In genomic region chr5:90529234-90529938, GRCh38 we compare ENCODE assay signal across 1 cellular context.
A peak's percentile ranks its signal among the peaks of the same experiment; 100 is the strongest.
TF ChIP-seq lines count a peak whose summit lies in the region.

LYSMD3 (minus strand) TSS chr5:90529584; CDS start chr5:90525289, 4,295 bp downstream.

TF ChIP-seq in HepG2, 621 proteins besides CTCF, POLR2A, EP300 and RAD21 (continued from another document and continues in another):
- TF ChIP-seq AFF4 (CRISPR knock-in tag; IDR thresholded peaks at IDR 0.05): no peak
- TF ChIP-seq MEIS2 (CRISPR knock-in tag; IDR thresholded peaks at IDR 0.05): no peak; the same call in 1 of the 2 replicates
- no peak for TF ChIP-seq ZNF614 (CRISPR knock-in tag; IDR thresholded peaks at IDR 0.05; ENCODE audit: borderline replicate concordance)
- 0 out of 2 replicates have a peak, but pooled peaks have one; percentile 66 for TF ChIP-seq ARID2 (CRISPR knock-in tag; IDR thresholded peaks at IDR 0.05; ENCODE audit: borderline replicate concordance)
- peak; percentile 65 for TF ChIP-seq FOXA3 (CRISPR knock-in tag; IDR thresholded peaks at IDR 0.05)
- no peak for TF ChIP-seq ZNF460 (CRISPR knock-in tag; IDR thresholded peaks at IDR 0.05; ENCODE audit: borderline replicate concordance)
- TF ChIP-seq ZNF234 (CRISPR knock-in tag; conservative IDR thresholded peaks at IDR 0.05): no peak
- TF ChIP-seq, protein P1, sequence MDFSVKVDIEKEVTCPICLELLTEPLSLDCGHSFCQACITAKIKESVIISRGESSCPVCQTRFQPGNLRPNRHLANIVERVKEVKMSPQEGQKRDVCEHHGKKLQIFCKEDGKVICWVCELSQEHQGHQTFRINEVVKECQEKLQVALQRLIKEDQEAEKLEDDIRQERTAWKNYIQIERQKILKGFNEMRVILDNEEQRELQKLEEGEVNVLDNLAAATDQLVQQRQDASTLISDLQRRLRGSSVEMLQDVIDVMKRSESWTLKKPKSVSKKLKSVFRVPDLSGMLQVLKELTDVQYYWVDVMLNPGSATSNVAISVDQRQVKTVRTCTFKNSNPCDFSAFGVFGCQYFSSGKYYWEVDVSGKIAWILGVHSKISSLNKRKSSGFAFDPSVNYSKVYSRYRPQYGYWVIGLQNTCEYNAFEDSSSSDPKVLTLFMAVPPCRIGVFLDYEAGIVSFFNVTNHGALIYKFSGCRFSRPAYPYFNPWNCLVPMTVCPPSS (IDR thresholded peaks at IDR 0.05): no peak
- TF ChIP-seq ZBTB43 (CRISPR knock-in tag; conservative IDR thresholded peaks at IDR 0.05): no peak
- TF ChIP-seq, protein P2, sequence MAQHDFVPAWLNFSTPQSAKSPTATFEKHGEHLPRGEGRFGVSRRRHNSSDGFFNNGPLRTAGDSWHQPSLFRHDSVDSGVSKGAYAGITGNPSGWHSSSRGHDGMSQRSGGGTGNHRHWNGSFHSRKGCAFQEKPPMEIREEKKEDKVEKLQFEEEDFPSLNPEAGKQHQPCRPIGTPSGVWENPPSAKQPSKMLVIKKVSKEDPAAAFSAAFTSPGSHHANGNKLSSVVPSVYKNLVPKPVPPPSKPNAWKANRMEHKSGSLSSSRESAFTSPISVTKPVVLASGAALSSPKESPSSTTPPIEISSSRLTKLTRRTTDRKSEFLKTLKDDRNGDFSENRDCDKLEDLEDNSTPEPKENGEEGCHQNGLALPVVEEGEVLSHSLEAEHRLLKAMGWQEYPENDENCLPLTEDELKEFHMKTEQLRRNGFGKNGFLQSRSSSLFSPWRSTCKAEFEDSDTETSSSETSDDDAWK (CRISPR knock-in tag; IDR thresholded peaks at IDR 0.05): no peak
- TF ChIP-seq, protein P3, sequence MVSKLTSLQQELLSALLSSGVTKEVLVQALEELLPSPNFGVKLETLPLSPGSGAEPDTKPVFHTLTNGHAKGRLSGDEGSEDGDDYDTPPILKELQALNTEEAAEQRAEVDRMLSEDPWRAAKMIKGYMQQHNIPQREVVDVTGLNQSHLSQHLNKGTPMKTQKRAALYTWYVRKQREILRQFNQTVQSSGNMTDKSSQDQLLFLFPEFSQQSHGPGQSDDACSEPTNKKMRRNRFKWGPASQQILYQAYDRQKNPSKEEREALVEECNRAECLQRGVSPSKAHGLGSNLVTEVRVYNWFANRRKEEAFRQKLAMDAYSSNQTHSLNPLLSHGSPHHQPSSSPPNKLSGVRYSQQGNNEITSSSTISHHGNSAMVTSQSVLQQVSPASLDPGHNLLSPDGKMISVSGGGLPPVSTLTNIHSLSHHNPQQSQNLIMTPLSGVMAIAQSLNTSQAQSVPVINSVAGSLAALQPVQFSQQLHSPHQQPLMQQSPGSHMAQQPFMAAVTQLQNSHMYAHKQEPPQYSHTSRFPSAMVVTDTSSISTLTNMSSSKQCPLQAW (CRISPR knock-in tag; IDR thresholded peaks at IDR 0.05): peak; percentile 74
- TF ChIP-seq, protein P4, sequence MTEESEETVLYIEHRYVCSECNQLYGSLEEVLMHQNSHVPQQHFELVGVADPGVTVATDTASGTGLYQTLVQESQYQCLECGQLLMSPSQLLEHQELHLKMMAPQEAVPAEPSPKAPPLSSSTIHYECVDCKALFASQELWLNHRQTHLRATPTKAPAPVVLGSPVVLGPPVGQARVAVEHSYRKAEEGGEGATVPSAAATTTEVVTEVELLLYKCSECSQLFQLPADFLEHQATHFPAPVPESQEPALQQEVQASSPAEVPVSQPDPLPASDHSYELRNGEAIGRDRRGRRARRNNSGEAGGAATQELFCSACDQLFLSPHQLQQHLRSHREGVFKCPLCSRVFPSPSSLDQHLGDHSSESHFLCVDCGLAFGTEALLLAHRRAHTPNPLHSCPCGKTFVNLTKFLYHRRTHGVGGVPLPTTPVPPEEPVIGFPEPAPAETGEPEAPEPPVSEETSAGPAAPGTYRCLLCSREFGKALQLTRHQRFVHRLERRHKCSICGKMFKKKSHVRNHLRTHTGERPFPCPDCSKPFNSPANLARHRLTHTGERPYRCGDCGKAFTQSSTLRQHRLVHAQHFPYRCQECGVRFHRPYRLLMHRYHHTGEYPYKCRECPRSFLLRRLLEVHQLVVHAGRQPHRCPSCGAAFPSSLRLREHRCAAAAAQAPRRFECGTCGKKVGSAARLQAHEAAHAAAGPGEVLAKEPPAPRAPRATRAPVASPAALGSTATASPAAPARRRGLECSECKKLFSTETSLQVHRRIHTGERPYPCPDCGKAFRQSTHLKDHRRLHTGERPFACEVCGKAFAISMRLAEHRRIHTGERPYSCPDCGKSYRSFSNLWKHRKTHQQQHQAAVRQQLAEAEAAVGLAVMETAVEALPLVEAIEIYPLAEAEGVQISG (CRISPR knock-in tag; IDR thresholded peaks at IDR 0.05): peak; percentile 50
- TF ChIP-seq ZSCAN29 (CRISPR knock-in tag; conservative IDR thresholded peaks at IDR 0.05): peak; percentile 82
- TF ChIP-seq IKZF4 (CRISPR knock-in tag; IDR thresholded peaks at IDR 0.05; ENCODE audit: borderline replicate concordance, low read depth, not compliant biosample characterization): peak; percentile 43
- TF ChIP-seq RBM22 (optimal IDR thresholded peaks at IDR 0.05; ENCODE audit: low read length): no peak
- TF ChIP-seq ZNF274 (CRISPR knock-in tag; IDR thresholded peaks at IDR 0.05): no peak
- TF ChIP-seq ZNF740 (CRISPR knock-in tag; IDR thresholded peaks at IDR 0.05): no peak
- peak; percentile 82 for TF ChIP-seq ZBTB2 (CRISPR knock-in tag; IDR thresholded peaks at IDR 0.05; ENCODE audit: low read depth)
- peak; percentile 89 for TF ChIP-seq SP4 (CRISPR knock-in tag; IDR thresholded peaks at IDR 0.05)
- TF ChIP-seq ZBTB38 (CRISPR knock-in tag; IDR thresholded peaks at IDR 0.05): peak; percentile 51
- TF ChIP-seq MIER2 (CRISPR knock-in tag; IDR thresholded peaks at IDR 0.05): no peak
- TF ChIP-seq WIZ (CRISPR knock-in tag; IDR thresholded peaks at IDR 0.05): peak; percentile 81; the same call in 1 of the 2 replicates
- peak; percentile 58; the same call in 1 of the 2 replicates for TF ChIP-seq AKAP8 (CRISPR knock-in tag; IDR thresholded peaks at IDR 0.05)
- no peak for TF ChIP-seq NR2F1 (CRISPR knock-in tag; IDR thresholded peaks at IDR 0.05)
- peak; percentile 95 for TF ChIP-seq ZFX (CRISPR knock-in tag; IDR thresholded peaks at IDR 0.05; ENCODE audit: low read depth)
- TF ChIP-seq MEIS1 (CRISPR knock-in tag; IDR thresholded peaks at IDR 0.05; ENCODE audit: borderline replicate concordance): peak; percentile 95
- TF ChIP-seq SUZ12 (IDR thresholded peaks at IDR 0.05; ENCODE audit: low read depth, low read length): no peak
- TF ChIP-seq ZNF547 (CRISPR knock-in tag; IDR thresholded peaks at IDR 0.05): no peak
- TF ChIP-seq, protein P5, sequence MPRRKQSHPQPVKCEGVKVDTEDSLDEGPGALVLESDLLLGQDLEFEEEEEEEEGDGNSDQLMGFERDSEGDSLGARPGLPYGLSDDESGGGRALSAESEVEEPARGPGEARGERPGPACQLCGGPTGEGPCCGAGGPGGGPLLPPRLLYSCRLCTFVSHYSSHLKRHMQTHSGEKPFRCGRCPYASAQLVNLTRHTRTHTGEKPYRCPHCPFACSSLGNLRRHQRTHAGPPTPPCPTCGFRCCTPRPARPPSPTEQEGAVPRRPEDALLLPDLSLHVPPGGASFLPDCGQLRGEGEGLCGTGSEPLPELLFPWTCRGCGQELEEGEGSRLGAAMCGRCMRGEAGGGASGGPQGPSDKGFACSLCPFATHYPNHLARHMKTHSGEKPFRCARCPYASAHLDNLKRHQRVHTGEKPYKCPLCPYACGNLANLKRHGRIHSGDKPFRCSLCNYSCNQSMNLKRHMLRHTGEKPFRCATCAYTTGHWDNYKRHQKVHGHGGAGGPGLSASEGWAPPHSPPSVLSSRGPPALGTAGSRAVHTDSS (CRISPR knock-in tag; conservative IDR thresholded peaks at IDR 0.05): no peak
- TF ChIP-seq, protein P6, sequence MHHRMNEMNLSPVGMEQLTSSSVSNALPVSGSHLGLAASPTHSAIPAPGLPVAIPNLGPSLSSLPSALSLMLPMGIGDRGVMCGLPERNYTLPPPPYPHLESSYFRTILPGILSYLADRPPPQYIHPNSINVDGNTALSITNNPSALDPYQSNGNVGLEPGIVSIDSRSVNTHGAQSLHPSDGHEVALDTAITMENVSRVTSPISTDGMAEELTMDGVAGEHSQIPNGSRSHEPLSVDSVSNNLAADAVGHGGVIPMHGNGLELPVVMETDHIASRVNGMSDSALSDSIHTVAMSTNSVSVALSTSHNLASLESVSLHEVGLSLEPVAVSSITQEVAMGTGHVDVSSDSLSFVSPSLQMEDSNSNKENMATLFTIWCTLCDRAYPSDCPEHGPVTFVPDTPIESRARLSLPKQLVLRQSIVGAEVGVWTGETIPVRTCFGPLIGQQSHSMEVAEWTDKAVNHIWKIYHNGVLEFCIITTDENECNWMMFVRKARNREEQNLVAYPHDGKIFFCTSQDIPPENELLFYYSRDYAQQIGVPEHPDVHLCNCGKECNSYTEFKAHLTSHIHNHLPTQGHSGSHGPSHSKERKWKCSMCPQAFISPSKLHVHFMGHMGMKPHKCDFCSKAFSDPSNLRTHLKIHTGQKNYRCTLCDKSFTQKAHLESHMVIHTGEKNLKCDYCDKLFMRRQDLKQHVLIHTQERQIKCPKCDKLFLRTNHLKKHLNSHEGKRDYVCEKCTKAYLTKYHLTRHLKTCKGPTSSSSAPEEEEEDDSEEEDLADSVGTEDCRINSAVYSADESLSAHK (CRISPR knock-in tag; IDR thresholded peaks at IDR 0.05; ENCODE audit: borderline replicate concordance): no peak
- TF ChIP-seq SRY (CRISPR knock-in tag; IDR thresholded peaks at IDR 0.05): no peak
- TF ChIP-seq, protein P7, sequence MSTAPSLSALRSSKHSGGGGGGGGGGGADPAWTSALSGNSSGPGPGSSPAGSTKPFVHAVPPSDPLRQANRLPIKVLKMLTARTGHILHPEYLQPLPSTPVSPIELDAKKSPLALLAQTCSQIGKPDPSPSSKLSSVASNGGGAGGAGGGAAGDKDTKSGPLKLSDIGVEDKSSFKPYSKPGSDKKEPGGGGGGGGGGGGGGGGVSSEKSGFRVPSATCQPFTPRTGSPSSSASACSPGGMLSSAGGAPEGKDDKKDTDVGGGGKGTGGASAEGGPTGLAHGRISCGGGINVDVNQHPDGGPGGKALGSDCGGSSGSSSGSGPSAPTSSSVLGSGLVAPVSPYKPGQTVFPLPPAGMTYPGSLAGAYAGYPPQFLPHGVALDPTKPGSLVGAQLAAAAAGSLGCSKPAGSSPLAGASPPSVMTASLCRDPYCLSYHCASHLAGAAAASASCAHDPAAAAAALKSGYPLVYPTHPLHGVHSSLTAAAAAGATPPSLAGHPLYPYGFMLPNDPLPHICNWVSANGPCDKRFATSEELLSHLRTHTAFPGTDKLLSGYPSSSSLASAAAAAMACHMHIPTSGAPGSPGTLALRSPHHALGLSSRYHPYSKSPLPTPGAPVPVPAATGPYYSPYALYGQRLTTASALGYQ (CRISPR knock-in tag; IDR thresholded peaks at IDR 0.05): no peak
- TF ChIP-seq RAD51 (IDR thresholded peaks at IDR 0.05; ENCODE audit: borderline replicate concordance): no peak
- TF ChIP-seq TOE1 (CRISPR knock-in tag; IDR thresholded peaks at IDR 0.05): no peak
- TF ChIP-seq RARG (CRISPR knock-in tag; IDR thresholded peaks at IDR 0.05; ENCODE audit: low read depth): peak; percentile 85; the same call in 1 of the 2 replicates
- TF ChIP-seq AHR (CRISPR knock-in tag; IDR thresholded peaks at IDR 0.05): peak; percentile 50; the same call in 1 of the 2 replicates
- TF ChIP-seq POGZ (CRISPR knock-in tag; IDR thresholded peaks at IDR 0.05): peak; percentile 97
- peak; percentile 80 for TF ChIP-seq YY1 (IDR thresholded peaks at IDR 0.05; ENCODE audit: insufficient read depth, insufficient replicate concordance, low read depth, low read length)
- TF ChIP-seq ZNF34 (CRISPR knock-in tag; IDR thresholded peaks at IDR 0.05; ENCODE audit: borderline replicate concordance): no peak; the same call in 1 of the 2 replicates
- TF ChIP-seq PHF5A (CRISPR knock-in tag; IDR thresholded peaks at IDR 0.05; ENCODE audit: low read depth, unreplicated experiment): no peak
- TF ChIP-seq ERF (CRISPR knock-in tag; IDR thresholded peaks at IDR 0.05): 0 out of 2 replicates have a peak, but pooled peaks have one; percentile 15
- no peak for TF ChIP-seq ZNF773 (CRISPR knock-in tag; IDR thresholded peaks at IDR 0.05; ENCODE audit: borderline replicate concordance)
